19 cellular contexts compared by ENCODE assay signal in genomic region chr2:226295123-226295522, GRCh38.
"Had no signal": no experiment of that assay in that cellular context is flagged by ENCODE, and none has a peak within 500 bp of the region (broad histone marks: within the 10 kb centered on the region; RNA-seq: fewer than 3 reads in every experiment).

No MANE protein-coding gene starts in this region.

- DNase-seq: activated CD4-positive, alpha-beta memory T cell treated with anti-CD3 and anti-CD28 coated beads, Interleukin-2, amount 10 ng/mL, durations not matched to agents 7 days and 5 days; activated CD4-positive, alpha-beta T cell treated with anti-CD3 and anti-CD28 coated beads for 36 hours; activated CD4-positive, alpha-beta T cell treated with anti-CD3 and anti-CD28 coated beads, Interleukin-2, amount 50 U/mL, for 1 hour; activated effector memory CD4-positive, alpha-beta T cell treated with Interleukin-2 at 50 U/mL for 16 hours; activated naive CD4-positive, alpha-beta T cell; activated naive CD8-positive, alpha-beta T cell treated with anti-CD3 and anti-CD28 coated beads, Interleukin-2, amount 50 U/mL, for 24 hours; amygdala; NCI-H1092; NCI-H1417; NCI-H187; NCI-H2081; NCI-H2227 treated with DMSO at 0.1 percent for 48 hours; NCI-H526; Peyer's patch; Right ventricle myocardium superior; SJCRH30; SK-N-SH; T-helper 1 cell; WERI-Rb-1 had no signal

- H3K4me3 ChIP-seq: Peyer's patch, SJCRH30 had no signal

- H3K36me3 ChIP-seq: Peyer's patch, SJCRH30, WERI-Rb-1 had no signal

- H3K4me1 ChIP-seq: Peyer's patch, SJCRH30 had no signal

- H3K9me3 ChIP-seq: SK-N-SH had no signal

- H3K27me3 ChIP-seq: Peyer's patch, SJCRH30 had no signal
